ENCODE assay signal across 8 cellular contexts in genomic region chr3:127588675-127589577, GRCh38. TPM values are rescaled to one million over a fixed set of nuclear protein-coding genes. Genes with fewer than 3 reads are reported as not detected.
DNase-seq lines count a peak whose midpoint lies in the region; ATAC-seq lines count a peak whose summit lies in the region.

No MANE protein-coding gene starts in this region.

- no peaks in the 10 kb centered on the region for H3K27me3 Mint-ChIP-seq in naive B cell

- H3K36me3 Mint-ChIP-seq in naive B cell = no peaks in the 10 kb centered on the region

- H3K9me3 Mint-ChIP-seq in naive B cell = no peaks in the 10 kb centered on the region

- H3K4me3 Mint-ChIP-seq in naive B cell = peak overlapping the region; percentile 80 to 98 (median 89)

- peaks cover 28 to 52% (median 39%) of the 10 kb centered on the region in 3 donors for H3K4me1 Mint-ChIP-seq in naive B cell

- DNase-seq in NCI-H82 (lab: John Stamatoyannopoulos, UW) (peak; percentile 56), NCI-H82 treated with DMSO at 0.1 percent for 48 hours (lab: John Stamatoyannopoulos, UW; ENCODE audit: unreplicated experiment) (no peak), RPMI7951 (ENCODE audit: low read depth) (peak; percentile 83), dermis blood vessel endothelial cell (peak; percentile 30), naive B cell (no peak), inferior parietal cortex (ENCODE audit: extremely low spot score) (no peak), mucosa of gallbladder (ENCODE audit: low spot score) (no peak)

- ATAC-seq in naive B cell (ENCODE audit: low read depth in 2 of 2) (no peak), HG03159 (IDR thresholded peaks at IDR 0.05; ENCODE audit: unreplicated experiment) (no peak)

- peak overlapping the region in 4 of 6 donors; percentile 4 to 31 (median 20) for H3K27ac Mint-ChIP-seq in naive B cell

RNA-seq across cellular contexts. Expression of gene TPRA1, which starts 1.6 kb away (rescaled TPM):
- 26.1 and 26.8 TPM in 2 replicates for total RNA-seq in RPMI7951 (2014; rRNA removed; shearing (Covaris generic))
- 34.8 and 48.3 TPM in 2 replicates for total RNA-seq in dermis blood vessel endothelial cell
- 10 to 100 TPM; 11.0 to 37.0 (median 18.2) TPM for polyA plus RNA-seq in naive B cell (ENCODE audit: low read depth in 6 of 6)
- 47.7 TPM for total RNA-seq in mucosa of gallbladder

RNA-seq across cellular contexts. Expression of gene MCM2, which starts 9.3 kb away (rescaled TPM):
- total RNA-seq in RPMI7951 (2014; rRNA removed; shearing (Covaris generic)) = 73.5 and 83.3 TPM in 2 replicates
- 51.4 and 110 TPM in 2 replicates for total RNA-seq in dermis blood vessel endothelial cell
- 10 to 100 TPM; 23.7 to 36.7 (median 26.8) TPM for polyA plus RNA-seq in naive B cell (ENCODE audit: low read depth in 6 of 6)
- 7.8 TPM for total RNA-seq in mucosa of gallbladder

RNA-seq across cellular contexts. Expression of gene PODXL2, which starts 40.1 kb away (rescaled TPM):
- total RNA-seq in RPMI7951 (2014; rRNA removed; shearing (Covaris generic)) = 5.9 and 6.9 TPM in 2 replicates
- 2.9 and 4.0 TPM in 2 replicates for total RNA-seq in dermis blood vessel endothelial cell
- 1 to 10 TPM; 1.8 to 5.8 (median 2.8) TPM for polyA plus RNA-seq in naive B cell (ENCODE audit: low read depth in 6 of 6)
- 16.8 TPM for total RNA-seq in mucosa of gallbladder

Comparison
In these comparisons a context has a peak if more than half of its experiments do, and no peak if none do; other contexts are left out.
1. DNase-seq: peak in NCI-H82 (single experiment), RPMI7951 (single experiment) and dermis blood vessel endothelial cell (single experiment); none in NCI-H82 treated with DMSO at 0.1 percent for 48 hours (single experiment), naive B cell (single experiment), inferior parietal cortex (single experiment) and mucosa of gallbladder (single experiment).